ENCODE assay signal across 1 cellular context in genomic region chr17:2266865-2267228, GRCh38.
TF ChIP-seq lines count a peak whose summit lies in the region.

No MANE protein-coding gene starts in this region.

TF ChIP-seq in WTC11, 78 proteins besides CTCF, POLR2A, EP300 and RAD21 (continued from another document):
- no peak for TF ChIP-seq ZNF532 (CRISPR knock-in tag; IDR thresholded peaks at IDR 0.05; ENCODE audit: borderline replicate concordance)
- TF ChIP-seq ZNF232 (CRISPR knock-in tag; IDR thresholded peaks at IDR 0.05): no peak
- no peak for TF ChIP-seq ATF1 (CRISPR knock-in tag; IDR thresholded peaks at IDR 0.05)
- no peak for TF ChIP-seq GABPB1 (CRISPR knock-in tag; IDR thresholded peaks at IDR 0.05)
- TF ChIP-seq HMGA2 (CRISPR knock-in tag; IDR thresholded peaks at IDR 0.05): no peak
